Comparison of ENCODE assay signal across 17 cellular contexts in the genomic region with DNA sequence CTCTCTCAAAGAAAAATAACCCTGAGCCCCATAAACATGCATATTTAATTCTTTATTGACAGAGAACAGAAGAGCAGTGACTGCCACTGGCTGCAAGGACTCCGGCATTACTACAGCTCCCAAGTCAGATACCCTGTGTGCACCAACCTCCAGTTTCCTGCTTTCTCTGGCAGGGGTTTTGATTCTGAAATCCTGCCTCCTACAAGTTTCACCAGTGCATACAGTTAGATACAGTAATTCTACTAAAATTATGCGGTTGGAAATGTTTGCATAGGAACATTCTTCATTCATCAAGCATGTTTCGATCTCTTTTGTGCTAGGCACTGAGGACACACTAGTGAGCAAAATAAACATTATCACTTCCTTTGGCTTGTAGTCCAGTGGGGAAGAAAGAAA.
"Had no signal": no experiment of that assay in that cellular context is flagged by ENCODE, and none has a peak within 500 bp of the region (broad histone marks: within the 10 kb centered on the region; RNA-seq: fewer than 3 reads in every experiment).

No MANE protein-coding gene starts in this region.

- H3K27me3 Mint-ChIP-seq: brain had no signal

- ATAC-seq: effector memory CD8-positive, alpha-beta T cell; pancreas; sciatic nerve had no signal

- H3K4me3 Mint-ChIP-seq: brain; dendritic cell treated with granulocyte-macrophage colony-stimulating factor and Interleukin-4, amounts not matched to agents 40 ng/mL and 50 ng/mL, for 4 days; effector memory CD8-positive, alpha-beta T cell had no signal

- DNase-seq: activated CD4-positive, alpha-beta T cell treated with anti-CD3 and anti-CD28 coated beads, Interleukin-2, amount 50 U/mL, for 48 hours; activated naive CD4-positive, alpha-beta T cell treated with anti-CD3 and anti-CD28 coated beads, Interleukin-2, amount 50 U/mL, for 16 hours; amniotic stem cell; cerebellar nuclear complex; effector memory CD8-positive, alpha-beta T cell; hippocampal formation; kidney; mesendoderm; pancreas; SK-N-SH; spleen; stomach; testis had no signal

- H3K27ac Mint-ChIP-seq: activated T-helper 2 cell treated with anti-CD3 and anti-CD28 coated beads, Interferon-gamma antibody, Interleukin-2, Interleukin-4, amounts not matched to agents 10 μg/mL and 5 μg/mL and 100 μg/mL, durations not matched to agents 14 hours and 24 hours and 36 hours; brain; dendritic cell treated with granulocyte-macrophage colony-stimulating factor and Interleukin-4, amounts not matched to agents 40 ng/mL and 50 ng/mL, for 4 days; effector memory CD8-positive, alpha-beta T cell had no signal

- H3K9me3 Mint-ChIP-seq: activated T-helper 2 cell treated with anti-CD3 and anti-CD28 coated beads, Interferon-gamma antibody, Interleukin-2, Interleukin-4, amounts not matched to agents 10 μg/mL and 5 μg/mL and 100 μg/mL, durations not matched to agents 14 hours and 24 hours and 36 hours; brain; dendritic cell treated with granulocyte-macrophage colony-stimulating factor and Interleukin-4, amounts not matched to agents 40 ng/mL and 50 ng/mL, for 4 days; effector memory CD8-positive, alpha-beta T cell had no signal

- H3K36me3 Mint-ChIP-seq: brain had no signal
